In the genomic region with DNA sequence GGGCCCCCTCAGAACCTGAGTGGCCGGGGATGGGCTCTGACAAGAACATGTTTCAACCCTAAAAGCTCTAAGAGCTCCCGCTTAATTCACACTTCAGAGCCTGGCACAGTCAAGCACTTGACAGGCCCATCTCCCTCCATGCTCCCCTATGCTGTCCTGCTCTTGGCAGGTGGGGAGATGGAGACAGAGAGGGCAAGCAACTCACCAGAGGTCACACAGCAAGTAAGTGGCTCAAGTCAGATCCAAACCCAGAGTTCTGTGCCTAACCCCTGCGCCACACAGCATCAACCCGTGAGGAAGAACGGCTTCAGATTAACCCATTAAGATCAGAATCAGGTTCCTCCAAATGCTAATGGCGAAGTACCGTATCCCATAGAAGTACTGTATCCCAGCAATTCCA, we compare ENCODE assay signal across 23 cellular contexts. TPM values are rescaled to one million over a fixed set of nuclear protein-coding genes. Genes with fewer than 3 reads are reported as not detected.
DNase-seq lines count a peak whose midpoint lies in the region; ATAC-seq, FAIRE-seq and TF ChIP-seq lines count a peak whose summit lies in the region.
"Had no signal": no experiment of that assay in that cellular context is flagged by ENCODE, and none has a peak within 500 bp of the region (broad histone marks: within the 10 kb centered on the region; RNA-seq: fewer than 3 reads in every experiment).

No MANE protein-coding gene starts in this region.

- no peak for TF ChIP-seq POLR2A in HepG2 (IDR thresholded peaks at IDR 0.05; ENCODE audit: insufficient read depth in 1 of 2, low read depth in 2 of 2, low read length in 2 of 2)
- TF ChIP-seq POLR2A in right lobe of liver (IDR thresholded peaks at IDR 0.05) = no peak
- TF ChIP-seq POLR2A in K562 (conservative IDR thresholded peaks at IDR 0.05) = no peak

- no peak for TF ChIP-seq EP300 in HepG2 (IDR thresholded peaks at IDR 0.05; ENCODE audit: low read depth in 2 of 2, low read length in 2 of 2)
- no peak for TF ChIP-seq EP300 in HepG2 (CRISPR knock-in tag; IDR thresholded peaks at IDR 0.05; ENCODE audit: borderline replicate concordance)
- TF ChIP-seq EP300 in K562 (IDR thresholded peaks at IDR 0.05; ENCODE audit: low read length) = no peak

- intact Hi-C loops in HepG2 (cut with micrococcal nuclease; ENCODE audit: unreplicated experiment) (no loop called here), right lobe of liver (cut with DNase I) (no loop called here), K562 (cut with micrococcal nuclease) (no loop called here)

- H3K4ac ChIP-seq in trophoblast cell (ENCODE audit: low read depth, low read length) = no peak overlapping the region

- CTCF ChIA-PET in HepG2 (lab: Yijun Ruan, JAX; ENCODE audit: low intra/inter-chr PET ratio, low total read pairs) (no interaction called here), K562 (lab: Yijun Ruan, JAX; ENCODE audit: low intra/inter-chr PET ratio) (no interaction called here)

- no peaks in the 10 kb centered on the region for H3K4me1 ChIP-seq in HepG2 (ENCODE audit: insufficient read depth, low read length)
- H3K4me1 ChIP-seq in right lobe of liver = no peaks in the 10 kb centered on the region
- H3K4me1 ChIP-seq in K562 (replicated peaks in 1 of 2; ENCODE audit: control insufficient read depth in 2 of 2, insufficient read depth in 2 of 2, low read length in 2 of 2) = no peaks in the 10 kb centered on the region; a peak in 1 of 5 replicates
- no peaks in the 10 kb centered on the region for H3K4me1 ChIP-seq in trophoblast cell (ENCODE audit: control insufficient read depth in 1 of 2, insufficient read depth in 2 of 2, low read length in 2 of 2)
- H3K4me1 ChIP-seq: BE2C, HAP-1 had no signal

- no peak overlapping the region for H2BK5ac ChIP-seq in trophoblast cell (ENCODE audit: low read depth, low read length, poor library complexity)

- no TSS peak for BruUV-seq in HepG2 (replicated peaks; lab: Mats Ljungman, UMichigan)
- BruUV-seq in K562 (replicated peaks; lab: Mats Ljungman, UMichigan) = no TSS peak

- H3K4me3 ChIP-seq in HepG2 (replicated peaks in 1 of 3; ENCODE audit: insufficient read depth in 1 of 3, low read depth in 2 of 3, low read length in 3 of 3) (no peak overlapping the region), right lobe of liver (no peak overlapping the region), K562 (no peak overlapping the region), trophoblast cell (ENCODE audit: low read depth, low read length) (no peak overlapping the region)
- H3K4me3 ChIP-seq: BLaER1 treated with 17β-estradiol and CSF1 and Interleukin-3, amounts not matched to agents 10 nM and 100 nM; GM12878; GM23338; HAP-1 had no signal

- POLR2A ChIA-PET in HepG2 (lab: Yijun Ruan, JAX) (interaction anchor here (0.6 kb wide), 1 partner anchor 206 kb away, joined by 4 read pairs; no protein-coding TSS in a partner anchor), K562 (lab: Yijun Ruan, JAX) (interaction anchor here (0.6 to 0.7 kb wide), 2 partner anchors 102 to 1684 kb away, joined by 3 read pairs; a partner anchor contains a TSS)

- no peak overlapping the region for H2AFZ ChIP-seq in HepG2 (ENCODE audit: low read length)
- H2AFZ ChIP-seq in K562 (ENCODE audit: low read depth, low read length) = no peak overlapping the region
- H2AFZ ChIP-seq in trophoblast cell (ENCODE audit: insufficient read depth, low read length, poor library complexity) = no peak overlapping the region
- H2AFZ ChIP-seq: GM23338 had no signal

- H3K79me1 ChIP-seq in trophoblast cell (ENCODE audit: low read length) = no peaks in the 10 kb centered on the region

- H2BK120ac ChIP-seq in trophoblast cell (ENCODE audit: insufficient read depth, low read length, poor library complexity) = no peak overlapping the region

- H4K20me1 ChIP-seq in HepG2 (ENCODE audit: insufficient read depth, low read length) (no peaks in the 10 kb centered on the region), K562 (replicated peaks; ENCODE audit: control insufficient read depth, insufficient read depth, low read length) (peaks cover 9% of the 10 kb centered on the region; the same call in 1 of the 2 replicates)

- H3K14ac ChIP-seq in trophoblast cell (ENCODE audit: low read length) = no peak overlapping the region

- peaks cover 12 to 63% of the 10 kb centered on the region in 2 experiments for H3K27me3 ChIP-seq in HepG2 (ENCODE audit: control insufficient read depth in 1 of 2, insufficient read depth in 2 of 2, low read length in 2 of 2)
- no peaks in the 10 kb centered on the region for H3K27me3 ChIP-seq in right lobe of liver
- peaks cover 52 to 78% of the 10 kb centered on the region in 2 experiments for H3K27me3 ChIP-seq in K562 (ENCODE audit: control insufficient read depth in 2 of 2, insufficient read depth in 2 of 2, low read length in 2 of 2)
- H3K27me3 ChIP-seq in trophoblast cell (ENCODE audit: insufficient read depth, low read length) = no peaks in the 10 kb centered on the region
- H3K27me3 ChIP-seq: BE2C; BLaER1 treated with 17β-estradiol and CSF1 and Interleukin-3, amounts not matched to agents 10 nM and 100 nM had no signal

- no peak overlapping the region for H3K23ac ChIP-seq in trophoblast cell (ENCODE audit: low read length)

- no peak for TF ChIP-seq CTCF in HepG2 (CRISPR knock-in tag; IDR thresholded peaks at IDR 0.05)
- no peak for TF ChIP-seq CTCF in right lobe of liver (IDR thresholded peaks at IDR 0.05)
- no peak for TF ChIP-seq CTCF in K562 (IDR thresholded peaks at IDR 0.05 in 2 of 3, conservative IDR thresholded peaks at IDR 0.05 in 1 of 3; ENCODE audit: insufficient read depth in 2 of 3, low read depth in 1 of 3, low read length in 3 of 3)

- FAIRE-seq in HepG2 (lab: Jason Lieb, UNC) (no peak), K562 (lab: Jason Lieb, UNC) (no peak)
- FAIRE-seq: D721Med, GM12878, GM19239, H54 had no signal

- H3K4me2 ChIP-seq in HepG2 (ENCODE audit: low read depth, low read length) (no peak overlapping the region), K562 (ENCODE audit: insufficient read depth, low read length) (no peak overlapping the region), trophoblast cell (ENCODE audit: low read length) (no peak overlapping the region)
- H3K4me2 ChIP-seq: BLaER1 treated with 17β-estradiol and CSF1 and Interleukin-3, amounts not matched to agents 10 nM and 100 nM; GM23338 had no signal

- no peak overlapping the region for H2AK5ac ChIP-seq in trophoblast cell (ENCODE audit: low read length)

- no peak overlapping the region for H4K8ac ChIP-seq in trophoblast cell (ENCODE audit: low read depth, low read length)

- no peak overlapping the region for H4K12ac ChIP-seq in trophoblast cell (ENCODE audit: low read depth, low read length)

- H3K79me2 ChIP-seq in HepG2 (ENCODE audit: insufficient read depth, low read length) (no peaks in the 10 kb centered on the region), K562 (ENCODE audit: control insufficient read depth, insufficient read depth, low read length) (no peaks in the 10 kb centered on the region), trophoblast cell (ENCODE audit: control insufficient read depth, insufficient read depth, low read length, poor library complexity) (no peaks in the 10 kb centered on the region)

- WGBS in HepG2 (ENCODE audit: low lambda C conversion rate) = 46% methylated on average over 6 of the region's 7 CpGs
- 40% methylated on average over 4 of the region's 7 CpGs for WGBS in right lobe of liver (ENCODE audit: insufficient coverage, low coverage, low lambda C conversion rate, missing lambda C conversion rate)
- WGBS in K562 (ENCODE audit: insufficient coverage, low coverage, missing lambda C conversion rate) = 6% methylated on average over 7 of the region's 7 CpGs
- no CpG with 5 or more reads among the region's 7 CpGs for WGBS in trophoblast cell (ENCODE audit: extremely low coverage, insufficient coverage, insufficient read length)

- H3K9me1 ChIP-seq in K562 (ENCODE audit: control insufficient read depth, insufficient read depth, low read length) = no peaks in the 10 kb centered on the region

- H3K9ac ChIP-seq in HepG2 (ENCODE audit: insufficient read depth, low read depth, low read length) = no peak overlapping the region
- no peak overlapping the region for H3K9ac ChIP-seq in K562 (ENCODE audit: insufficient read depth in 1 of 2, low read depth in 2 of 2, low read length in 2 of 2)
- H3K9ac ChIP-seq in trophoblast cell (ENCODE audit: low read length) = peak overlapping the region; percentile 29
- H3K9ac ChIP-seq: BLaER1 treated with 17β-estradiol and CSF1 and Interleukin-3, amounts not matched to agents 10 nM and 100 nM had no signal

- H3K9me3 ChIP-seq in HepG2 (ENCODE audit: low read length) = peaks cover 4% of the 10 kb centered on the region
- H3K9me3 ChIP-seq in right lobe of liver = no peaks in the 10 kb centered on the region
- no peaks in the 10 kb centered on the region for H3K9me3 ChIP-seq in K562 (replicated peaks; ENCODE audit: control insufficient read depth, insufficient read depth, low read depth, low read length)
- H3K9me3 ChIP-seq in trophoblast cell (ENCODE audit: insufficient read depth, low read depth, low read length) = peaks cover 2% of the 10 kb centered on the region
- H3K9me3 ChIP-seq: BE2C; BLaER1 treated with 17β-estradiol and CSF1 and Interleukin-3, amounts not matched to agents 10 nM and 100 nM; HAP-1 had no signal

- no peak for ATAC-seq in HepG2
- ATAC-seq in right lobe of liver = no peak
- ATAC-seq in K562 = no peak
- ATAC-seq: GM12878, GM23338 had no signal

- no peak overlapping the region for H3K18ac ChIP-seq in trophoblast cell (ENCODE audit: low read length)

- H2BK12ac ChIP-seq in trophoblast cell (ENCODE audit: low read length) = no peak overlapping the region

- no peak for DNase-seq in HepG2 (ENCODE audit: low spot score)
- no peak for DNase-seq in right lobe of liver
- DNase-seq in K562 (ENCODE audit: extremely low read depth in 1 of 4, low spot score in 3 of 4) = no peak
- DNase-seq in trophoblast cell = no peak
- no peak for DNase-seq in ACHN
- DNase-seq in NCI-H2196 treated with DMSO at 0.1 percent for 48 hours (lab: John Stamatoyannopoulos, UW; ENCODE audit: unreplicated experiment) = no peak
- DNase-seq: AML-193; BE2C; CD4-positive, alpha-beta T cell; DMS 273 treated with DMSO at 0.1 percent for 48 hours; DMS79; EL; GDM1 had no signal

- no peak for TF ChIP-seq RAD21 in HepG2 (CRISPR knock-in tag; IDR thresholded peaks at IDR 0.05)
- no peak for TF ChIP-seq RAD21 in K562 (CRISPR knock-in tag; conservative IDR thresholded peaks at IDR 0.05 in 1 of 2, IDR thresholded peaks at IDR 0.05 in 1 of 2)

- in situ Hi-C loops in HepG2 (cut with HindIII; ENCODE audit: extremely low pct_ligation_motif_present, low pct_unique_long_range_greater_than_20kb) = no loop called here
- in situ Hi-C loops in K562 (cut with MboI) = no loop called here
- in situ Hi-C loops in ACHN (cut with HindIII; ENCODE audit: low pct_ligation_motif_present, low pct_unique_long_range_greater_than_20kb, low sequenced_read_pairs) = no loop called here

- no peak overlapping the region for H4K91ac ChIP-seq in trophoblast cell (ENCODE audit: low read depth, low read length)

- H3K27ac ChIP-seq in HepG2 (ENCODE audit: extremely low read length, insufficient read depth, low read length) (no peak overlapping the region), right lobe of liver (no peak overlapping the region), K562 (ENCODE audit: extremely low read depth, low read depth, low read length) (no peak overlapping the region), trophoblast cell (ENCODE audit: low read depth, low read length) (no peak overlapping the region)
- H3K27ac ChIP-seq: BLaER1 treated with 17β-estradiol and CSF1 and Interleukin-3, amounts not matched to agents 10 nM and 100 nM had no signal

- no peaks in the 10 kb centered on the region for H3K36me3 ChIP-seq in HepG2 (replicated peaks in 1 of 2; ENCODE audit: control insufficient read depth in 1 of 2, insufficient read depth in 2 of 2, low read length in 2 of 2)
- H3K36me3 ChIP-seq in right lobe of liver = peaks cover 0 to 36% (median 0%) of the 10 kb centered on the region in 4 donors
- no peaks in the 10 kb centered on the region for H3K36me3 ChIP-seq in K562 (ENCODE audit: control insufficient read depth, insufficient read depth, low read length)
- H3K36me3 ChIP-seq in trophoblast cell (ENCODE audit: control insufficient read depth in 1 of 2, insufficient read depth in 2 of 2, low read length in 2 of 2) = no peaks in the 10 kb centered on the region
- H3K36me3 ChIP-seq: BE2C; BLaER1 treated with 17β-estradiol and CSF1 and Interleukin-3, amounts not matched to agents 10 nM and 100 nM; HAP-1 had no signal

RNA-seq across cellular contexts. Expression of a gene that starts 36.4 kb away (rescaled TPM):
- 0.49 TPM in 1 of 2 replicates, not detected in the other for total RNA-seq in HepG2 (2016; rRNA removed; fragmentation: Illumina TruSeq; extraction: Trizol)
- total RNA-seq in HepG2 (2016; cell fraction: cytosol; rRNA removed; fragmentation: Illumina TruSeq; extraction: Trizol; ENCODE audit: low read depth) = not detected in 2 replicates
- total RNA-seq in HepG2 (2016; cell fraction: insoluble cytoplasmic fraction; rRNA removed; fragmentation: Illumina TruSeq; extraction: Trizol) = not detected in 2 replicates
- not detected in 2 replicates for total RNA-seq in HepG2 (2016; cell fraction: membrane; rRNA removed; fragmentation: Illumina TruSeq; extraction: Trizol)
- not detected in 2 replicates for total RNA-seq in HepG2 (2016; cell fraction: nucleus; rRNA removed; fragmentation: Illumina TruSeq; extraction: Trizol)
- polyA plus RNA-seq in HepG2 (2011; rRNA removed) = 0.21 TPM in 1 of 2 replicates, not detected in the other
- 0.05 TPM in 1 of 2 replicates, not detected in the other for polyA plus RNA-seq in HepG2 (2011; cell fraction: cytosol; rRNA removed)
- polyA plus RNA-seq in HepG2 (2011; cell fraction: nucleus; rRNA removed) = 0.77 and 1.2 TPM in 2 replicates
- polyA plus RNA-seq in HepG2 (2012) = not detected in 2 replicates
- polyA plus RNA-seq in HepG2 (2016; cell fraction: cytosol; fragmentation: Illumina TruSeq; extraction: Trizol; ENCODE audit: low read depth) = not detected in 2 replicates
- not detected in 2 replicates for polyA plus RNA-seq in HepG2 (2016; cell fraction: insoluble cytoplasmic fraction; fragmentation: Illumina TruSeq; extraction: Trizol; ENCODE audit: low read depth)
- not detected in 2 replicates for polyA plus RNA-seq in HepG2 (2016; cell fraction: membrane; fragmentation: Illumina TruSeq; extraction: Trizol; ENCODE audit: low read depth)
- polyA plus RNA-seq in HepG2 (2016; cell fraction: nucleus; fragmentation: Illumina TruSeq; extraction: Trizol; ENCODE audit: insufficient read depth, low read depth) = not detected in 2 replicates
- 0.21 TPM in 1 of 2 replicates, not detected in the other for polyA minus RNA-seq in HepG2 (2011; rRNA and poly(A)+ RNA removed; ENCODE audit: low replicate concordance)
- not detected in 2 replicates for polyA minus RNA-seq in HepG2 (2011; cell fraction: cytosol; rRNA and poly(A)+ RNA removed)
- 0.62 TPM in 1 of 2 replicates, not detected in the other for polyA minus RNA-seq in HepG2 (2011; cell fraction: nucleus; rRNA and poly(A)+ RNA removed)
- total RNA-seq in right lobe of liver = 10 to 100 TPM in 3 of 6 experiments, 1 to 10 TPM in 2, under 1 TPM in 1; 0.56 to 26.8 (median 7.1) TPM
- total RNA-seq in K562 (2011; cell fraction: chromatin; rRNA removed; ENCODE audit: low replicate concordance) = 0.51 and 1.2 TPM in 2 replicates
- 0.39 and 0.83 TPM in 2 replicates for total RNA-seq in K562 (2011; cell fraction: nucleolus; rRNA removed)
- not detected in 2 replicates for total RNA-seq in K562 (2011; cell fraction: nucleoplasm; rRNA removed)
- not detected in 2 replicates for total RNA-seq in K562 (2014; rRNA removed)
- total RNA-seq in K562 (2014; rRNA removed; fragmentation: Illumina TruSeq; extraction: Trizol) = not detected in 2 replicates
- total RNA-seq in K562 (2015; rRNA removed; fragmentation: Illumina TruSeq; extraction: Trizol) = not detected in 2 replicates
- total RNA-seq in K562 (2021) = not detected in 2 replicates
- 0.09 and 0.28 TPM in 2 replicates for polyA plus RNA-seq in K562 (2011; rRNA removed)
- 0.07 and 0.16 TPM in 2 replicates for polyA plus RNA-seq in K562 (2011; cell fraction: cytosol; rRNA removed)
- 0.49 and 1.1 TPM in 2 replicates for polyA plus RNA-seq in K562 (2011; cell fraction: nucleus; rRNA removed)
- 0.05 and 0.28 TPM in 2 replicates for polyA plus RNA-seq in K562 (2012)
- polyA plus RNA-seq in K562 (2014; fragmentation: Illumina TruSeq; extraction: Trizol) = not detected in 2 replicates
- not detected for polyA plus RNA-seq in K562 (2014; fragmentation: Nextera tagmentation; extraction: Ambion mirVana)
- polyA plus RNA-seq in K562 (2014; rRNA removed) = 0.03 TPM in 1 of 2 replicates, not detected in the other
- not detected in 2 replicates for polyA minus RNA-seq in K562 (2011; rRNA and poly(A)+ RNA removed)
- not detected in 2 replicates for polyA minus RNA-seq in K562 (2011; cell fraction: cytosol; rRNA and poly(A)+ RNA removed)
- 0.22 and 0.27 TPM in 2 replicates for polyA minus RNA-seq in K562 (2011; cell fraction: nucleus; rRNA and poly(A)+ RNA removed)
- polyA plus RNA-seq in trophoblast cell (2013) = 0.22 and 0.26 TPM in 2 replicates
- total RNA-seq: CD4-positive, alpha-beta T cell; CD8-positive, alpha-beta memory T cell; GM12878 had no signal
- polyA plus RNA-seq: CD8-positive, alpha-beta memory T cell; GM12878 had no signal

RNA-seq across cellular contexts. Expression of a gene that starts 38.2 kb away (rescaled TPM):
- 0.24 TPM in 1 of 2 replicates, not detected in the other for total RNA-seq in HepG2 (2016; rRNA removed; fragmentation: Illumina TruSeq; extraction: Trizol)
- not detected in 2 replicates for total RNA-seq in HepG2 (2016; cell fraction: cytosol; rRNA removed; fragmentation: Illumina TruSeq; extraction: Trizol; ENCODE audit: low read depth)
- not detected in 2 replicates for total RNA-seq in HepG2 (2016; cell fraction: insoluble cytoplasmic fraction; rRNA removed; fragmentation: Illumina TruSeq; extraction: Trizol)
- 0.31 TPM in 1 of 2 replicates, not detected in the other for total RNA-seq in HepG2 (2016; cell fraction: membrane; rRNA removed; fragmentation: Illumina TruSeq; extraction: Trizol)
- total RNA-seq in HepG2 (2016; cell fraction: nucleus; rRNA removed; fragmentation: Illumina TruSeq; extraction: Trizol) = not detected in 2 replicates
- 0.37 and 0.61 TPM in 2 replicates for polyA plus RNA-seq in HepG2 (2011; rRNA removed)
- polyA plus RNA-seq in HepG2 (2011; cell fraction: cytosol; rRNA removed) = 0.30 and 0.38 TPM in 2 replicates
- polyA plus RNA-seq in HepG2 (2011; cell fraction: nucleus; rRNA removed) = 0.16 and 0.71 TPM in 2 replicates
- polyA plus RNA-seq in HepG2 (2012) = 0.13 TPM in 1 of 2 replicates, not detected in the other
- polyA plus RNA-seq in HepG2 (2016; cell fraction: cytosol; fragmentation: Illumina TruSeq; extraction: Trizol; ENCODE audit: low read depth) = not detected in 2 replicates
- not detected in 2 replicates for polyA plus RNA-seq in HepG2 (2016; cell fraction: insoluble cytoplasmic fraction; fragmentation: Illumina TruSeq; extraction: Trizol; ENCODE audit: low read depth)
- not detected in 2 replicates for polyA plus RNA-seq in HepG2 (2016; cell fraction: membrane; fragmentation: Illumina TruSeq; extraction: Trizol; ENCODE audit: low read depth)
- not detected in 2 replicates for polyA plus RNA-seq in HepG2 (2016; cell fraction: nucleus; fragmentation: Illumina TruSeq; extraction: Trizol; ENCODE audit: insufficient read depth, low read depth)
- polyA minus RNA-seq in HepG2 (2011; rRNA and poly(A)+ RNA removed; ENCODE audit: low replicate concordance) = 0.36 TPM in 1 of 2 replicates, not detected in the other
- polyA minus RNA-seq in HepG2 (2011; cell fraction: cytosol; rRNA and poly(A)+ RNA removed) = not detected in 2 replicates
- not detected in 2 replicates for polyA minus RNA-seq in HepG2 (2011; cell fraction: nucleus; rRNA and poly(A)+ RNA removed)
- total RNA-seq in right lobe of liver = not detected
- total RNA-seq in K562 (2011; cell fraction: chromatin; rRNA removed; ENCODE audit: low replicate concordance) = not detected in 2 replicates
- total RNA-seq in K562 (2011; cell fraction: nucleolus; rRNA removed) = not detected in 2 replicates
- not detected in 2 replicates for total RNA-seq in K562 (2011; cell fraction: nucleoplasm; rRNA removed)
- total RNA-seq in K562 (2014; rRNA removed) = not detected in 2 replicates
- not detected in 2 replicates for total RNA-seq in K562 (2014; rRNA removed; fragmentation: Illumina TruSeq; extraction: Trizol)
- total RNA-seq in K562 (2015; rRNA removed; fragmentation: Illumina TruSeq; extraction: Trizol) = not detected in 2 replicates
- not detected in 2 replicates for total RNA-seq in K562 (2021)
- polyA plus RNA-seq in K562 (2011; rRNA removed) = not detected in 2 replicates
- polyA plus RNA-seq in K562 (2011; cell fraction: cytosol; rRNA removed) = not detected in 2 replicates
- not detected in 2 replicates for polyA plus RNA-seq in K562 (2011; cell fraction: nucleus; rRNA removed)
- polyA plus RNA-seq in K562 (2012) = not detected in 2 replicates
- not detected in 2 replicates for polyA plus RNA-seq in K562 (2014; fragmentation: Illumina TruSeq; extraction: Trizol)
- not detected for polyA plus RNA-seq in K562 (2014; fragmentation: Nextera tagmentation; extraction: Ambion mirVana)
- 0.28 TPM in 1 of 2 replicates, not detected in the other for polyA plus RNA-seq in K562 (2014; rRNA removed)
- not detected in 2 replicates for polyA minus RNA-seq in K562 (2011; rRNA and poly(A)+ RNA removed)
- polyA minus RNA-seq in K562 (2011; cell fraction: cytosol; rRNA and poly(A)+ RNA removed) = not detected in 2 replicates
- polyA minus RNA-seq in K562 (2011; cell fraction: nucleus; rRNA and poly(A)+ RNA removed) = not detected in 2 replicates
- 0.12 and 0.19 TPM in 2 replicates for polyA plus RNA-seq in trophoblast cell (2013)
- total RNA-seq: A172; CD4-positive, alpha-beta T cell; CD8-positive, alpha-beta memory T cell; GM12878; GM23338 had no signal
- polyA plus RNA-seq: CD14-positive monocyte; CD8-positive, alpha-beta memory T cell; GM12878; GM23338 had no signal

RNA-seq across cellular contexts. Expression of a gene that starts 51.4 kb away (rescaled TPM):
- total RNA-seq in HepG2 (2016; rRNA removed; fragmentation: Illumina TruSeq; extraction: Trizol) (18.1 and 27.1 TPM in 2 replicates), right lobe of liver (100 to 1,000 TPM in 1 of 6 experiments, 10 to 100 TPM in 5; 40.1 to 170 (median 53.9) TPM), K562 (2014; rRNA removed) (1.9 and 2.2 TPM in 2 replicates), K562 (2014; rRNA removed; fragmentation: Illumina TruSeq; extraction: Trizol) (0.45 and 0.76 TPM in 2 replicates), K562 (2015; rRNA removed; fragmentation: Illumina TruSeq; extraction: Trizol) (1.6 and 1.8 TPM in 2 replicates), K562 (2021) (3.6 and 4.2 TPM in 2 replicates)
- 11.4 and 11.5 TPM in 2 replicates for total RNA-seq in HepG2 (2016; cell fraction: cytosol; rRNA removed; fragmentation: Illumina TruSeq; extraction: Trizol; ENCODE audit: low read depth)
- 18.2 and 24.7 TPM in 2 replicates for total RNA-seq in HepG2 (2016; cell fraction: insoluble cytoplasmic fraction; rRNA removed; fragmentation: Illumina TruSeq; extraction: Trizol)
- 21.9 and 22.1 TPM in 2 replicates for total RNA-seq in HepG2 (2016; cell fraction: membrane; rRNA removed; fragmentation: Illumina TruSeq; extraction: Trizol)
- 32.7 and 36.4 TPM in 2 replicates for total RNA-seq in HepG2 (2016; cell fraction: nucleus; rRNA removed; fragmentation: Illumina TruSeq; extraction: Trizol)
- polyA plus RNA-seq in HepG2 (2011; rRNA removed) (20.5 and 26.5 TPM in 2 replicates), K562 (2011; rRNA removed) (1.6 and 4.2 TPM in 2 replicates), K562 (2014; fragmentation: Illumina TruSeq; extraction: Trizol) (1.7 and 5.8 TPM in 2 replicates), K562 (2014; fragmentation: Nextera tagmentation; extraction: Ambion mirVana) (under 1 TPM; 0.03 to 0.04 TPM), K562 (2014; rRNA removed) (1.8 and 3.0 TPM in 2 replicates)
- polyA plus RNA-seq in HepG2 (2011; cell fraction: cytosol; rRNA removed) = 14.6 and 23.2 TPM in 2 replicates
- polyA plus RNA-seq in HepG2 (2011; cell fraction: nucleus; rRNA removed) = 50.0 and 59.1 TPM in 2 replicates
- 20.8 and 24.1 TPM in 2 replicates for polyA plus RNA-seq in HepG2 (2012)
- 5.0 and 5.2 TPM in 2 replicates for polyA plus RNA-seq in HepG2 (2016; cell fraction: cytosol; fragmentation: Illumina TruSeq; extraction: Trizol; ENCODE audit: low read depth)
- 24.2 and 30.6 TPM in 2 replicates for polyA plus RNA-seq in HepG2 (2016; cell fraction: insoluble cytoplasmic fraction; fragmentation: Illumina TruSeq; extraction: Trizol; ENCODE audit: low read depth)
- polyA plus RNA-seq in HepG2 (2016; cell fraction: membrane; fragmentation: Illumina TruSeq; extraction: Trizol; ENCODE audit: low read depth) = 6.9 and 8.0 TPM in 2 replicates
- 47.7 and 49.4 TPM in 2 replicates for polyA plus RNA-seq in HepG2 (2016; cell fraction: nucleus; fragmentation: Illumina TruSeq; extraction: Trizol; ENCODE audit: insufficient read depth, low read depth)
- 5.0 and 29.3 TPM in 2 replicates for polyA minus RNA-seq in HepG2 (2011; rRNA and poly(A)+ RNA removed; ENCODE audit: low replicate concordance)
- polyA minus RNA-seq in HepG2 (2011; cell fraction: cytosol; rRNA and poly(A)+ RNA removed) = 11.4 and 16.2 TPM in 2 replicates
- polyA minus RNA-seq in HepG2 (2011; cell fraction: nucleus; rRNA and poly(A)+ RNA removed) = 49.3 and 51.1 TPM in 2 replicates
- 14.7 and 21.6 TPM in 2 replicates for total RNA-seq in K562 (2011; cell fraction: chromatin; rRNA removed; ENCODE audit: low replicate concordance)
- total RNA-seq in K562 (2011; cell fraction: nucleolus; rRNA removed) = 13.6 and 14.8 TPM in 2 replicates
- total RNA-seq in K562 (2011; cell fraction: nucleoplasm; rRNA removed) = 10.9 and 13.7 TPM in 2 replicates
- polyA plus RNA-seq in K562 (2011; cell fraction: cytosol; rRNA removed) = 4.9 and 9.7 TPM in 2 replicates
- 3.1 and 6.8 TPM in 2 replicates for polyA plus RNA-seq in K562 (2011; cell fraction: nucleus; rRNA removed)
- 4.0 and 5.5 TPM in 2 replicates for polyA plus RNA-seq in K562 (2012)
- 0.91 and 1.2 TPM in 2 replicates for polyA minus RNA-seq in K562 (2011; rRNA and poly(A)+ RNA removed)
- polyA minus RNA-seq in K562 (2011; cell fraction: cytosol; rRNA and poly(A)+ RNA removed) = 2.9 and 4.9 TPM in 2 replicates
- 3.5 and 6.9 TPM in 2 replicates for polyA minus RNA-seq in K562 (2011; cell fraction: nucleus; rRNA and poly(A)+ RNA removed)
- 1.3 and 1.5 TPM in 2 replicates for polyA plus RNA-seq in trophoblast cell (2013)
